1 cellular context compared by ENCODE assay signal in the genomic region with DNA sequence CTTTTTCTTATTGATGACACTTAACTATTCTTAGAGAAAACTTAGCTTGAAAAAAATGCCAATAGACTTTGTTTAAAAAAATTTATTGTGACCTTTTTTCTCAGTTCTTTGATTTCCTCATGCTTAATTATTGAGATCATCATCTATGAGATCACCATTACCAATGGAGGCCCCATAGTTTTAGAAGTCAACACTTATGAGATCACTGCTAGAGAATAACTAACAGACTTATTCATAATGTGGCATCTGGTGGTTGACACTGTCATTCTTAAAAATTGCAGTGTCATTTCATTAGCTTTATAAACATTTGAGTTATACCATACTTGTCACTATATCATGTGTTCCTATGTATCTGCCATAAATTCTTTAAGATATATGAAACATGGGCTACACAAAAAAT.
TF ChIP-seq lines count a peak whose summit lies in the region.

No MANE protein-coding gene starts in this region.

TF ChIP-seq in HEK293, 187 proteins besides CTCF, POLR2A, EP300 and RAD21 (continued from another document):
- TF ChIP-seq ZNF280D (tag by site-specific recombination; IDR thresholded peaks at IDR 0.05), result no peak
- no peak for TF ChIP-seq ZNF704 (tag by site-specific recombination; IDR thresholded peaks at IDR 0.05)
- no peak for TF ChIP-seq ZBTB8A (tag by site-specific recombination; IDR thresholded peaks at IDR 0.05)
- TF ChIP-seq ZNF501 (tag by site-specific recombination; IDR thresholded peaks at IDR 0.05), result no peak
- TF ChIP-seq ZNF391 (tag by site-specific recombination; IDR thresholded peaks at IDR 0.05; ENCODE audit: borderline replicate concordance, low read depth), result no peak
- TF ChIP-seq ZBTB21 (tag by site-specific recombination; IDR thresholded peaks at IDR 0.05), result peak; percentile 68; the same call in 1 of the 2 replicates
- no peak for TF ChIP-seq GFI1B (tag by site-specific recombination; IDR thresholded peaks at IDR 0.05)
- TF ChIP-seq ZSCAN16 (tag by site-specific recombination; IDR thresholded peaks at IDR 0.05), result no peak
- TF ChIP-seq ZNF221 (tag by site-specific recombination; IDR thresholded peaks at IDR 0.05; ENCODE audit: borderline replicate concordance), result no peak
- TF ChIP-seq ZNF76 (tag by site-specific recombination; IDR thresholded peaks at IDR 0.05; ENCODE audit: borderline replicate concordance, low read depth), result no peak
- TF ChIP-seq ZNF26 (tag by site-specific recombination; IDR thresholded peaks at IDR 0.05), result no peak
TF ChIP-seq in HEK293: peak in this region for 5.
